8 cellular contexts compared by ENCODE assay signal in genomic region chr12:49347307-49348237, GRCh38. TPM values are rescaled to one million over a fixed set of nuclear protein-coding genes. Genes with fewer than 3 reads are reported as not detected.
A peak's percentile ranks its signal among the peaks of the same experiment; 100 is the strongest.
DNase-seq lines count a peak whose midpoint lies in the region; ATAC-seq and TF ChIP-seq lines count a peak whose summit lies in the region.

No MANE protein-coding gene starts in this region.

- H3K9me3 ChIP-seq in Caco-2: no peaks in the 10 kb centered on the region
- H3K9me3 ChIP-seq in duodenal mucosa (ENCODE audit: control insufficient read depth in 1 of 2, low read length in 2 of 2): no peaks in the 10 kb centered on the region
- no peaks in the 10 kb centered on the region for H3K9me3 ChIP-seq in lung (ENCODE audit: control insufficient read depth in 2 of 2, insufficient read depth in 1 of 2, low read length in 1 of 2)

- peak; percentile 98 to 99 for DNase-seq in Caco-2
- peak; percentile 74 for DNase-seq in HCEC 1CT
- DNase-seq in NCI-H226: peak; percentile 99
- DNase-seq in activated CD4-positive, alpha-beta memory T cell treated with anti-CD3 and anti-CD28 coated beads for 36 hours: peak; percentile 82
- peak; percentile 70 for DNase-seq in lung (ENCODE audit: low spot score)
- DNase-seq in stimulated activated CD4-positive, alpha-beta T cell treated with anti-CD3 and anti-CD28 coated beads, TNF-alpha, amount 100 ng/mL, for 1 hour (ENCODE audit: low read depth in 3 of 3, low spot score in 1 of 3): peak; percentile 32 to 74 (median 63)

- peak overlapping the region; percentile 43 for H3K4me3 ChIP-seq in Caco-2 (ENCODE audit: low read depth, low read length)
- peak overlapping the region; percentile 65 to 73 for H3K4me3 ChIP-seq in duodenal mucosa (ENCODE audit: low read depth in 1 of 2, low read length in 2 of 2)
- no peak overlapping the region for H3K4me3 ChIP-seq in lung

- peaks cover 14% of the 10 kb centered on the region for H3K4me1 Mint-ChIP-seq in Caco-2 (ENCODE audit: low read depth, unreplicated experiment)
- peaks cover 37% of the 10 kb centered on the region for H3K4me1 Mint-ChIP-seq in activated CD4-positive, alpha-beta memory T cell treated with anti-CD3 and anti-CD28 coated beads for 36 hours (ENCODE audit: low read depth)

- H3K27me3 Mint-ChIP-seq in Caco-2 (ENCODE audit: insufficient read depth, unreplicated experiment): no peaks in the 10 kb centered on the region
- peaks cover 55% of the 10 kb centered on the region for H3K27me3 Mint-ChIP-seq in activated CD4-positive, alpha-beta memory T cell treated with anti-CD3 and anti-CD28 coated beads for 36 hours

- intact Hi-C loops in Caco-2 (cut with micrococcal nuclease; ENCODE audit: unreplicated experiment): loop anchor here (1.0 to 2.0 kb wide), 3 partner anchors 16 to 59 kb away; no protein-coding TSS in a partner anchor
- intact Hi-C loops in activated CD4-positive, alpha-beta memory T cell treated with anti-CD3 and anti-CD28 coated beads for 36 hours (cut with micrococcal nuclease): loop anchor here (1.0 kb wide), 1 partner anchor 59 kb away; no protein-coding TSS in a partner anchor

- CTCF ChIA-PET in Caco-2 (lab: Charles Lee): interaction anchor here (0.5 to 3.5 kb wide), 49 partner anchors 9 to 390 kb away, joined by 3 to 153 read pairs (median 4); partner anchors contain the start of genes ARF3, C1QL4, KCNH3 and PRPF40B
- CTCF ChIA-PET in activated CD4-positive, alpha-beta memory T cell treated with anti-CD3 and anti-CD28 coated beads for 36 hours (lab: Charles Lee): interaction anchor here (0.6 to 6.5 kb wide), 41 partner anchors 8 to 769 kb away, joined by 3 to 149 read pairs (median 4); partner anchors contain the start of genes C1QL4, MCRS1, PRPH and SPATS2

- peak overlapping the region; percentile 98 for H3K27ac Mint-ChIP-seq in Caco-2 (ENCODE audit: unreplicated experiment)
- H3K27ac Mint-ChIP-seq in activated CD4-positive, alpha-beta memory T cell treated with anti-CD3 and anti-CD28 coated beads for 36 hours: no peak overlapping the region

- H3K36me3 Mint-ChIP-seq in Caco-2 (ENCODE audit: insufficient read depth, unreplicated experiment): peaks cover 29% of the 10 kb centered on the region
- no peaks in the 10 kb centered on the region for H3K36me3 Mint-ChIP-seq in activated CD4-positive, alpha-beta memory T cell treated with anti-CD3 and anti-CD28 coated beads for 36 hours

- BruUV-seq in Caco-2 (replicated peaks; lab: Mats Ljungman, UMichigan): no TSS peak

- no peaks in the 10 kb centered on the region for H3K9me3 Mint-ChIP-seq in Caco-2 (ENCODE audit: unreplicated experiment)
- no peaks in the 10 kb centered on the region for H3K9me3 Mint-ChIP-seq in activated CD4-positive, alpha-beta memory T cell treated with anti-CD3 and anti-CD28 coated beads for 36 hours

- H3K27me3 ChIP-seq in Caco-2 (replicated peaks; ENCODE audit: control insufficient read depth, insufficient read depth, low read length) (no peaks in the 10 kb centered on the region), duodenal mucosa (ENCODE audit: control insufficient read depth in 1 of 2, insufficient read depth in 2 of 2, low read length in 2 of 2) (peaks cover 36 to 40% of the 10 kb centered on the region in 2 donors), lung (ENCODE audit: control insufficient read depth, insufficient read depth) (peaks cover 3% of the 10 kb centered on the region)

- POLR2A ChIA-PET in Caco-2 (lab: Charles Lee): interaction anchor here (0.5 to 2.7 kb wide), 13 partner anchors 11 to 394 kb away, joined by 3 to 30 read pairs (median 3); partner anchors contain the start of genes SPATS2, TMBIM6, TROAP and TUBA1B
- POLR2A ChIA-PET in activated CD4-positive, alpha-beta memory T cell treated with anti-CD3 and anti-CD28 coated beads for 36 hours (lab: Charles Lee): interaction anchor here (0.6 to 1.6 kb wide), 2 partner anchors 19 to 277 kb away, joined by 3 to 10 read pairs; partner anchors contain the start of gene SPATS2

- H3K27ac ChIP-seq in duodenal mucosa (ENCODE audit: low read depth, low read length) (peak overlapping the region; percentile 36), lung (ENCODE audit: low read depth in 1 of 2, low read length in 1 of 2) (no peak overlapping the region)

- H3K36me3 ChIP-seq in Caco-2 (ENCODE audit: control insufficient read depth, insufficient read depth, low read length): peaks cover 4% of the 10 kb centered on the region
- peaks cover 0 to 4% of the 10 kb centered on the region in 2 donors for H3K36me3 ChIP-seq in duodenal mucosa (ENCODE audit: control insufficient read depth in 1 of 2, insufficient read depth in 2 of 2, low read length in 2 of 2)
- no peaks in the 10 kb centered on the region for H3K36me3 ChIP-seq in lung (ENCODE audit: control insufficient read depth in 2 of 2, insufficient read depth in 2 of 2, low read length in 2 of 2)

- peak overlapping the region; percentile 70 to 88 for H3K9ac ChIP-seq in duodenal mucosa (ENCODE audit: low read depth in 1 of 2, low read length in 2 of 2)

- 10% methylated on average over 37 of the region's 37 CpGs for WGBS in lung, 2 donors

- TF ChIP-seq CTCF in Caco-2 (IDR thresholded peaks at IDR 0.05; ENCODE audit: insufficient read depth in 1 of 2, low read depth in 1 of 2, low read length in 1 of 2, severe bottlenecking in 1 of 2, unreplicated experiment in 1 of 2) (peak; percentile 97 to 98), lung (IDR thresholded peaks at IDR 0.05; ENCODE audit: control extremely low read depth, extremely low read depth) (peak; percentile 67)

- H3K4me1 ChIP-seq in Caco-2: peaks cover 16% of the 10 kb centered on the region
- peaks cover 50 to 51% of the 10 kb centered on the region in 2 donors for H3K4me1 ChIP-seq in duodenal mucosa (ENCODE audit: control insufficient read depth in 1 of 2, insufficient read depth in 2 of 2, low read length in 2 of 2)
- peaks cover 4 to 31% of the 10 kb centered on the region in 2 donors for H3K4me1 ChIP-seq in lung (ENCODE audit: control insufficient read depth in 2 of 2, insufficient read depth in 2 of 2, low read length in 2 of 2)

- ATAC-seq in lung (ENCODE audit: insufficient read depth, low FRiP score): peak; percentile 75
- no peak for ATAC-seq in HG03159 (IDR thresholded peaks at IDR 0.05; ENCODE audit: unreplicated experiment)

- peak overlapping the region; percentile 90 for H3K4me3 Mint-ChIP-seq in Caco-2 (ENCODE audit: unreplicated experiment)
- H3K4me3 Mint-ChIP-seq in activated CD4-positive, alpha-beta memory T cell treated with anti-CD3 and anti-CD28 coated beads for 36 hours: peak overlapping the region; percentile 36

RNA-seq across cellular contexts. Expression of gene DNAJC22, which starts 0.9 kb away (rescaled TPM):
- total RNA-seq in Caco-2 (2022) (40.6 and 47.7 TPM in 2 replicates), lung (1 to 10 TPM; 1.5 to 1.7 TPM)
- under 1 TPM in 1 of 2 experiments, not detected in 1; 0.10 TPM for total RNA-seq in activated CD4-positive, alpha-beta memory T cell treated with anti-CD3 and anti-CD28 coated beads for 36 hours
- polyA plus RNA-seq in lung: under 1 TPM; 0.24 to 0.28 TPM

RNA-seq across cellular contexts. Expression of gene C1QL4, which starts 10.6 kb away (rescaled TPM):
- total RNA-seq in Caco-2 (2022) (2.6 and 3.6 TPM in 2 replicates), lung (not detected)
- total RNA-seq in activated CD4-positive, alpha-beta memory T cell treated with anti-CD3 and anti-CD28 coated beads for 36 hours: not detected
- under 1 TPM in 1 of 2 donors, not detected in 1; 0.06 TPM for polyA plus RNA-seq in lung

RNA-seq across cellular contexts. Expression of gene SPATS2, which starts 19.7 kb away (rescaled TPM):
- 43.1 and 48.9 TPM in 2 replicates for total RNA-seq in Caco-2 (2022)
- 10 to 100 TPM in 1 of 2 experiments, 1 to 10 TPM in 1; 9.7 to 12.9 TPM for total RNA-seq in activated CD4-positive, alpha-beta memory T cell treated with anti-CD3 and anti-CD28 coated beads for 36 hours
- total RNA-seq in lung: 10 to 100 TPM; 11.9 to 48.8 TPM
- polyA plus RNA-seq in lung: 1 to 10 TPM; 6.6 to 8.2 TPM

RNA-seq across cellular contexts. Expression of gene TROAP, which starts 24.5 kb away (rescaled TPM):
- total RNA-seq in Caco-2 (2022): 134 and 135 TPM in 2 replicates
- 10 to 100 TPM; 57.7 to 64.9 TPM for total RNA-seq in activated CD4-positive, alpha-beta memory T cell treated with anti-CD3 and anti-CD28 coated beads for 36 hours
- 1 to 10 TPM; 1.2 to 4.6 TPM for total RNA-seq in lung
- 1 to 10 TPM; 2.4 to 4.1 TPM for polyA plus RNA-seq in lung

RNA-seq across cellular contexts. Expression of gene PRPH, which starts 52.6 kb away (rescaled TPM):
- total RNA-seq in Caco-2 (2022): 3.2 and 4.9 TPM in 2 replicates
- not detected for total RNA-seq in activated CD4-positive, alpha-beta memory T cell treated with anti-CD3 and anti-CD28 coated beads for 36 hours
- 1 to 10 TPM in 1 of 2 donors, under 1 TPM in 1; 0.67 to 2.7 TPM for total RNA-seq in lung
- polyA plus RNA-seq in lung: under 1 TPM; 0.19 to 0.67 TPM

Comparison
In these comparisons a context has a peak if more than half of its experiments do, and no peak if none do; other contexts are left out.
1. RNA of gene DNAJC22, which starts 0.9 kb away (total RNA-seq): 40.6 to 47.7 TPM in Caco-2; 1.5 to 1.7 TPM in lung and 0.10 TPM in activated CD4-positive, alpha-beta memory T cell treated with anti-CD3 and anti-CD28 coated beads for 36 hours; every median in the first group is over 10 times any median in the second.
2. Peak in every context shown above with its lines, with median percentiles within 50 percentile points of each other: DNase-seq.